ENCODE assay signal across 8 cellular contexts in the genomic region with DNA sequence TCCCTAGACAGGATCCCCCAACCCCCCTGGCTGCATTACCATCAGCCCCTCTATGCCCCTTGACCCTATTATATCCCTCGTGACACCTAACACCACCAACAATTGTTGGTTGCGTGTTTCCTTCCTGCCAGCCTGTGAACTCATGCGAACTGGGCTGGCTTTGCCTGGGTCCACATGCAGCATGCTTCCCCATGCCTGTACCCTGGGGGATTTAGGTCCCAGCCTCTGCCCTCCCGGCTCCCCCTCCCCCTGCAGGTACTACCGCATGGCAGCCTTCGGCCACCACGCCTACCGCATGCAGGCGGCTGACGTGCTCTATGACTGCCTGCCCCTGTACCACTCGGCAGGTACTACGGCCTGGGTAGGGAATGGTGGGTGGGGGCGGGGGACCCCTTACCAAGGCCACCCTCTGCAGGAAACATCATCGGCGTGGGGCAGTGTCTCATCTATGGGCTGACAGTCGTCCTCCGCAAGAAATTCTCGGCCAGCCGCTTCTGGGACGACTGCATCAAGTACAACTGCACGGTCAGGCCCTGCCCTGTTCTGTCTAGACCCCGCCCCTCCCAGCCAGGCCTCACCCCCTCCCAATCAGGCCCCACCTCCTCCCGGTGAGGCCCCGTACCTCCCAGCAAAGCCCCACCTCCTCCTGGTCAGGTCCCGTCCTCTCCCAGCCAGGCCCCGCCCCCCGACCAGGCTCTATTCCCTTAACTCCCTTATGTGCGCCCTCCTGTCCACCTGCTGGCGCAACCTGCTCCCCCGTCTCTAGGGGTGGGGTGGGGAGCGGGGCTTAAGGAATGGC. TPM values are rescaled to one million over a fixed set of nuclear protein-coding genes. Genes with fewer than 3 reads are reported as not detected.
DNase-seq lines count a peak whose midpoint lies in the region; ATAC-seq, FAIRE-seq and TF ChIP-seq lines count a peak whose summit lies in the region.

No MANE protein-coding gene starts in this region.

- ATAC-seq in HG03342 (IDR thresholded peaks at IDR 0.05; ENCODE audit: unreplicated experiment) (no peak), GM19397 (IDR thresholded peaks at IDR 0.05; ENCODE audit: unreplicated experiment) (no peak)

- H3K9me3 ChIP-seq in cardiac muscle cell (ENCODE audit: low read depth): no peaks in the 10 kb centered on the region

- no peak for TF ChIP-seq CTCF in cardiac muscle cell (IDR thresholded peaks at IDR 0.05; ENCODE audit: low read depth, low read length)

- no peaks in the 10 kb centered on the region for H3K27me3 ChIP-seq in cardiac muscle cell

- TF ChIP-seq POLR2A in GM12892 (IDR thresholded peaks at IDR 0.05; ENCODE audit: low read depth, low read length): no peak

- H3K36me3 ChIP-seq in cardiac muscle cell: no peaks in the 10 kb centered on the region

- peaks cover 5% of the 10 kb centered on the region for H3K4me1 ChIP-seq in cardiac muscle cell (ENCODE audit: low read depth)

- DNase-seq in GM12892 (ENCODE audit: insufficient read length) (peak; percentile 49), NCI-H82 treated with DMSO at 0.1 percent for 48 hours (lab: John Stamatoyannopoulos, UW; ENCODE audit: unreplicated experiment) (peak; percentile 95), cardiac muscle cell (ENCODE audit: low read depth in 1 of 2, low spot score in 1 of 2) (peak; percentile 38 to 89), occipital lobe (lab: John Stamatoyannopoulos, UW) (no peak)
- peak; percentile 74 for DNase-seq in activated T-cell treated with anti-CD3 and anti-CD28 coated beads, Interleukin-2, amount 50 U/mL, for 1 hour

- FAIRE-seq in GM12892 (lab: Jason Lieb, UNC): peak; percentile 38

- peak overlapping the region; percentile 3 for H3K4me3 ChIP-seq in cardiac muscle cell
- peak overlapping the region in 2 of 7 experiments; percentile 3 to 17 for H3K4me3 ChIP-seq in skin epidermis

- H3K27ac ChIP-seq in cardiac muscle cell (no peak overlapping the region), skin epidermis (peak overlapping the region in 14 of 21 experiments; percentile 5 to 70 (median 48))

RNA-seq across cellular contexts. Expression of a gene that starts 18.5 kb away (rescaled TPM):
- 1.4 TPM for polyA plus RNA-seq in GM12892 (2012; ENCODE audit: missing spikeins)
- total RNA-seq in cardiac muscle cell: 28.5 and 40.4 TPM in 2 replicates
- 30.1 and 31.8 TPM in 2 replicates for polyA plus RNA-seq in cardiac muscle cell
- total RNA-seq in occipital lobe: 14.2 TPM

RNA-seq across cellular contexts. Expression of a gene that starts 22.7 kb away (rescaled TPM):
- 37.2 TPM for polyA plus RNA-seq in GM12892 (2012; ENCODE audit: missing spikeins)
- total RNA-seq in cardiac muscle cell: 150 and 177 TPM in 2 replicates
- polyA plus RNA-seq in cardiac muscle cell: 116 and 118 TPM in 2 replicates
- total RNA-seq in occipital lobe: 36.3 TPM

RNA-seq across cellular contexts. Expression of a gene that starts 28.1 kb away (rescaled TPM):
- polyA plus RNA-seq in GM12892 (2012; ENCODE audit: missing spikeins): not detected
- total RNA-seq in cardiac muscle cell (not detected in 2 replicates), occipital lobe (not detected)
- 0.16 TPM in 1 of 2 replicates, not detected in the other for polyA plus RNA-seq in cardiac muscle cell

RNA-seq across cellular contexts. Expression of a gene that starts 40.3 kb away (rescaled TPM):
- not detected for polyA plus RNA-seq in GM12892 (2012; ENCODE audit: missing spikeins)
- total RNA-seq in cardiac muscle cell: 3.2 and 3.3 TPM in 2 replicates
- 5.7 and 6.0 TPM in 2 replicates for polyA plus RNA-seq in cardiac muscle cell
- total RNA-seq in occipital lobe: 0.94 TPM
